In the genomic region with DNA sequence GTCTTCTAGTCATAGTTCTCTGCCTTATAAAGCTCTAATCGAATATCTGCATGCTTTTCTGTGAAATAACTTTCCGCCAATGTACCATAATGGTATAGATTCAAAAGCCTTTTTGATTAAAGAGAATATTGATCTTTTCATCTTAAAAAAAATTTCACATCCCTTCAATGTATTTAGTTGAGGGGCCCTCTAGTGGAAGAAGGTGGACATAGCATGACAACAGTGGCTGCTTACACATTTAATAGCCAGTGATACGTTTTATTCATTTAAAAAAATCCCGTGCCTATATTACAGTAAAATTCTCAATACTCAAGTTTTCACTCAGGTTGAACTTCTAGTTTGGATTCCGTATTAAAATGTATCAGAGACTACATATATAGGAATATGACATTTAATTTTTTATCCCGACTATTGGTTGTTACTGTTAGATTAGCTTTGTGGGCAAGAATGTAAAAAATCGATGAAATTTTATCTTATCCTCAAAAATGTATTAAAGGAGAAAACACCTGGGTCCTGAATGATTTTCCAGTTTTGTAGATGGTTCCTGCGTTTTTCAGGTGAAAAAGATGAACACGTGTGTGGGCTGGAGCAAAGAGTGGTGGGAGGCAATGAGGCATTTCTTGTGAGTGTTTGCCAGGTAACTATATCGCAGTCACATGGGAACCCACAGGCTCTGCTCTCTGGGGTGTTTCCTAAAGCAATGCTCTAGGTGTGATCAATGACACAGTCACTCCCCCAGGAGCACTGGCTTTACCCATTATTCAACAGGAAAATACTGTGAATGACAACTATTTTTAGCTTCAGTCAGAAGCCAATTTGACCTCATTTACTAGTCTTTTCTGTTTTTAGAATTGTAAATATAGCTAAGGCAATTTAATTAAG, we compare ENCODE assay signal across 9 cellular contexts. TPM values are rescaled to one million over a fixed set of nuclear protein-coding genes. Genes with fewer than 3 reads are reported as not detected.
DNase-seq lines count a peak whose midpoint lies in the region; ATAC-seq and TF ChIP-seq lines count a peak whose summit lies in the region.
"Had no signal": no experiment of that assay in that cellular context is flagged by ENCODE, and none has a peak within 500 bp of the region (broad histone marks: within the 10 kb centered on the region; RNA-seq: fewer than 3 reads in every experiment).

No MANE protein-coding gene starts in this region.

- H3K36me3 ChIP-seq in transverse colon = no peaks in the 10 kb centered on the region

- H3K9me3 Mint-ChIP-seq in immature natural killer cell = no peaks in the 10 kb centered on the region

- no peak overlapping the region for H3K27ac ChIP-seq in transverse colon

- H3K27ac Mint-ChIP-seq in immature natural killer cell = no peak overlapping the region
- H3K27ac Mint-ChIP-seq: activated naive CD8-positive, alpha-beta T cell had no signal

- peak; percentile 76 for ATAC-seq in GM21723 (IDR thresholded peaks at IDR 0.05; ENCODE audit: unreplicated experiment)

- no peaks in the 10 kb centered on the region for H3K9me3 ChIP-seq in transverse colon

- no peak overlapping the region for H3K4me3 Mint-ChIP-seq in immature natural killer cell
- H3K4me3 Mint-ChIP-seq: activated naive CD8-positive, alpha-beta T cell had no signal

- no peaks in the 10 kb centered on the region for H3K4me1 Mint-ChIP-seq in immature natural killer cell

- intact Hi-C loops in transverse colon (cut with DNase I; ENCODE audit: low total_unique reads) = no loop called here

- peaks cover 0 to 3% (median 0%) of the 10 kb centered on the region in 3 donors for H3K27me3 Mint-ChIP-seq in immature natural killer cell (ENCODE audit: low read depth in 3 of 3)

- H3K36me3 Mint-ChIP-seq in immature natural killer cell = no peaks in the 10 kb centered on the region
- H3K36me3 Mint-ChIP-seq: activated naive CD8-positive, alpha-beta T cell had no signal

- no peaks in the 10 kb centered on the region for H3K27me3 ChIP-seq in transverse colon

- TF ChIP-seq EP300 in transverse colon (IDR thresholded peaks at IDR 0.05; ENCODE audit: low read depth) = no peak

- TF ChIP-seq POLR2A in transverse colon (IDR thresholded peaks at IDR 0.05) = no peak

- no peaks in the 10 kb centered on the region for H3K4me1 ChIP-seq in transverse colon

- H3K4me3 ChIP-seq in astrocyte of the cerebellum (ENCODE audit: low read depth, low read length) (no peak overlapping the region), transverse colon (no peak overlapping the region)

- in situ Hi-C loops in astrocyte of the cerebellum (cut with HindIII; ENCODE audit: low sequenced_read_pairs) = no loop called here
- in situ Hi-C loops in transverse colon (cut with MboI; ENCODE audit: low pct_ligation_motif_present in 1 of 4, low pct_unique_long_range_greater_than_20kb in 1 of 4, low sequenced_read_pairs in 3 of 4) = no loop called here

- WGBS in transverse colon (ENCODE audit: low coverage in 1 of 2), 2 donors = 36% methylated on average over 10 of the region's 10 CpGs

- DNase-seq in NOMO-1 treated with DMSO at 0.1 percent for 48 hours (lab: John Stamatoyannopoulos, UW; ENCODE audit: unreplicated experiment) = peak; percentile 2
- no peak for DNase-seq in NOMO-1 treated with dmso at 0.1 percent for 144 hours (lab: John Stamatoyannopoulos, UW; ENCODE audit: unreplicated experiment)
- DNase-seq in M059J (ENCODE audit: low read depth) = peak; percentile 26
- DNase-seq in astrocyte of the cerebellum (ENCODE audit: low read depth) = peak; percentile 8
- peak; percentile 41 for DNase-seq in kidney tubule cell (ENCODE audit: low spot score)
- DNase-seq in transverse colon = peak; percentile 17
- DNase-seq in immature natural killer cell = no peak

- TF ChIP-seq CTCF in astrocyte of the cerebellum (IDR thresholded peaks at IDR 0.05; ENCODE audit: low read depth, low read length, missing control alignments) (peak; percentile 82), transverse colon (IDR thresholded peaks at IDR 0.05) (peak; percentile 50 to 84 (median 80))

RNA-seq across cellular contexts. Expression of a gene that starts 24.1 kb away (rescaled TPM):
- not detected in 2 replicates for total RNA-seq in M059J (2014; rRNA removed; shearing (Covaris generic))
- not detected for total RNA-seq in transverse colon
- not detected for polyA plus RNA-seq in immature natural killer cell

Comparison
In these comparisons a context has a peak if more than half of its experiments do, and no peak if none do; other contexts are left out.
1. DNase-seq: peak in NOMO-1 treated with DMSO at 0.1 percent for 48 hours (single experiment), M059J (single experiment), astrocyte of the cerebellum (single experiment), kidney tubule cell (single experiment) and transverse colon (single experiment); none in NOMO-1 treated with dmso at 0.1 percent for 144 hours (single experiment) and immature natural killer cell (0 of 3).